Comparison of ENCODE assay signal across 1 cellular context in the genomic region with DNA sequence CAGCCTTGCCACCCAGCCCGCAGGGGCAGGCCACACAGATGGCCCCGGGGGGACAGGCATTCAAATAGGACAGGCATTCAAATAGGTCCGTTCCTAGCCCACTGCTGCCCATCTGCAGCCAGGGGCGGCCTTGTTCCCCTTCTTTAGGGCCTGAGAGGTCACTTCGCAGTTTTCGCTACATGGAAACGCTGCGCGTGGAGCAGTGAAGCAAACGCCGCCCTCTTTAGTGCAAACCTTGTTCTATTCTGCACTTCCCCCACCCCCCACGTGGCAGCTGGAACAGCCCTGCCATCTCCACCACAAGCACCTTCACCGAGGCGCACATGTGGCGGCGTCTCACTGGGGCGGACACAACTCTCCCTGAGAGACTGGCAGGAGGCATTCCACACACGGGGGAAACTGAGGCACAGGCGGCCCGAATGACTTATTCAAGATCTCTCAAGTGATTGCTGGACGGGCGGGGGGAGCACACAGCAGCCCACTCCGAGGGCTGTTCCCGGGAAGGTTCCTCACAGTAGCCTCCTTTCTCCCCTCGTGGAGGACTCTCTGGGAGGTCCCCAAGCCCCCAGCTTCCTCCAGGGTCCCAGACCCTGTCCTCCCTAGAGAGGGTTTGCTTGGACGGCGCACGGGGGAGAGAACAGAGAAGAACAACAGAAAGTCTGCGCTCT.
TF ChIP-seq lines count a peak whose summit lies in the region.

No MANE protein-coding gene starts in this region.

TF ChIP-seq in HEK293T, 16 proteins besides CTCF, POLR2A, EP300 and RAD21:
- TF ChIP-seq FOXM1 (IDR thresholded peaks at IDR 0.05; ENCODE audit: borderline replicate concordance) (no peak), TARDBP (IDR thresholded peaks at IDR 0.05) (no peak)
